ENCODE assay signal across 10 cellular contexts in genomic region chr11:119222308-119222707, GRCh38. TPM values are rescaled to one million over a fixed set of nuclear protein-coding genes. Genes with fewer than 3 reads are reported as not detected.
DNase-seq lines count a peak whose midpoint lies in the region; ATAC-seq and TF ChIP-seq lines count a peak whose summit lies in the region.
"Had no signal": no experiment of that assay in that cellular context is flagged by ENCODE, and none has a peak within 500 bp of the region (broad histone marks: within the 10 kb centered on the region; RNA-seq: fewer than 3 reads in every experiment).

No MANE protein-coding gene starts in this region.

- H4K20me1 ChIP-seq in PC-3 (ENCODE audit: low read length), result no peaks in the 10 kb centered on the region
- H4K20me1 ChIP-seq in MM.1S (ENCODE audit: insufficient read depth, low read length), result no peaks in the 10 kb centered on the region

- CTCF ChIA-PET in activated CD4-positive, alpha-beta T cell treated with anti-CD3 and anti-CD28 coated beads for 36 hours (lab: Charles Lee), result interaction anchor here (0.5 to 1.5 kb wide), 12 partner anchors 10 to 401 kb away, joined by 3 to 6 read pairs (median 4); no protein-coding TSS in a partner anchor
- CTCF ChIA-PET in PC-3 (lab: Charles Lee), result no interaction called here

- peak overlapping the region; percentile 25 for H2AFZ ChIP-seq in PC-3 (ENCODE audit: low read length)
- H2AFZ ChIP-seq in MM.1S (ENCODE audit: low read length), result no peak overlapping the region

- no peak overlapping the region for H3K27ac ChIP-seq in PC-3 (ENCODE audit: low read length)
- peak overlapping the region in 3 of 4 donors; percentile 15 to 60 (median 36) for H3K27ac ChIP-seq in sigmoid colon
- H3K27ac ChIP-seq in MM.1S (ENCODE audit: low read length), result no peak overlapping the region
- no peak overlapping the region for H3K27ac ChIP-seq in testis

- H3K9me2 ChIP-seq in PC-3 (replicated peaks; ENCODE audit: low read length) (no peaks in the 10 kb centered on the region), MM.1S (replicated peaks; ENCODE audit: insufficient read depth, low read length) (no peaks in the 10 kb centered on the region)

- H3F3A ChIP-seq in PC-3 (ENCODE audit: low read length, unreplicated experiment), result no peaks in the 10 kb centered on the region
- H3F3A ChIP-seq in MM.1S (ENCODE audit: insufficient read depth, low read length), result 0 out of 2 replicates have a peak, but pooled peaks cover 4% of the 10 kb centered on the region

- peaks cover 26% of the 10 kb centered on the region for H3K4me1 ChIP-seq in PC-3 (ENCODE audit: insufficient read depth, low read length)
- peaks cover 0 to 15% (median 13%) of the 10 kb centered on the region in 4 donors for H3K4me1 ChIP-seq in sigmoid colon
- no peaks in the 10 kb centered on the region for H3K4me1 ChIP-seq in MM.1S (ENCODE audit: low read length)
- H3K4me1 ChIP-seq in testis, result no peaks in the 10 kb centered on the region

- POLR2A ChIA-PET in activated CD4-positive, alpha-beta T cell treated with anti-CD3 and anti-CD28 coated beads for 36 hours (lab: Charles Lee), result no interaction called here
- POLR2A ChIA-PET in PC-3 (lab: Charles Lee; ENCODE audit: unreplicated experiment), result no interaction called here

- peaks cover 65% of the 10 kb centered on the region for H3K4me1 Mint-ChIP-seq in activated CD4-positive, alpha-beta T cell treated with anti-CD3 and anti-CD28 coated beads for 36 hours

- WGBS in sigmoid colon, 2 donors, result 8 to 24% methylated on average over 2 of the region's 2 CpGs
- WGBS in testis, 2 donors, result 18 to 30% methylated on average over 2 of the region's 2 CpGs

- DNase-seq in activated CD4-positive, alpha-beta T cell treated with anti-CD3 and anti-CD28 coated beads for 36 hours, result no peak
- DNase-seq in activated CD4-positive, alpha-beta T cell treated with anti-CD3 and anti-CD28 coated beads for 48 hours, result no peak
- DNase-seq in PC-3, result peak; percentile 28
- peak; percentile 29 for DNase-seq in fibroblast of the conjunctiva (ENCODE audit: low read depth)
- no peak for DNase-seq in sigmoid colon
- no peak for DNase-seq in MM.1S
- no peak for DNase-seq in testis

- no peaks in the 10 kb centered on the region for H3K27me3 Mint-ChIP-seq in activated CD4-positive, alpha-beta T cell treated with anti-CD3 and anti-CD28 coated beads for 36 hours

- H3K36me3 ChIP-seq in PC-3 (ENCODE audit: low read depth, low read length) (no peaks in the 10 kb centered on the region), sigmoid colon (no peaks in the 10 kb centered on the region), MM.1S (replicated peaks; ENCODE audit: insufficient read depth, low read length) (no peaks in the 10 kb centered on the region), testis (ENCODE audit: low read depth, missing control alignments) (no peaks in the 10 kb centered on the region)

- H3K27me3 ChIP-seq in PC-3 (ENCODE audit: low read length) (no peaks in the 10 kb centered on the region), sigmoid colon (no peaks in the 10 kb centered on the region), MM.1S (replicated peaks; ENCODE audit: insufficient read depth, low read length) (no peaks in the 10 kb centered on the region), testis (no peaks in the 10 kb centered on the region)

- H3K79me2 ChIP-seq in PC-3 (ENCODE audit: low read length) (peaks cover 80% of the 10 kb centered on the region), MM.1S (ENCODE audit: low read length) (peaks cover 91% of the 10 kb centered on the region)

- peaks cover 12% of the 10 kb centered on the region for H3K36me3 Mint-ChIP-seq in activated CD4-positive, alpha-beta T cell treated with anti-CD3 and anti-CD28 coated beads for 36 hours (ENCODE audit: low read depth)

- TF ChIP-seq POLR2A in sigmoid colon (IDR thresholded peaks at IDR 0.05) (no peak), testis (IDR thresholded peaks at IDR 0.05) (no peak)

- H3K4me2 ChIP-seq in PC-3 (ENCODE audit: low read length), result no peak overlapping the region
- no peak overlapping the region for H3K4me2 ChIP-seq in MM.1S (ENCODE audit: low read depth, low read length)

- TF ChIP-seq CTCF in PC-3 (conservative IDR thresholded peaks at IDR 0.05; ENCODE audit: low read depth, low read length), result no peak
- no peak for TF ChIP-seq CTCF in sigmoid colon (IDR thresholded peaks at IDR 0.05)
- TF ChIP-seq CTCF in MM.1S (IDR thresholded peaks at IDR 0.05; ENCODE audit: low read length), result no peak
- no peak for TF ChIP-seq CTCF in testis (IDR thresholded peaks at IDR 0.05)

- no peak for TF ChIP-seq EP300 in sigmoid colon (IDR thresholded peaks at IDR 0.05)

- peak overlapping the region; percentile 28 for H3K27ac Mint-ChIP-seq in activated CD4-positive, alpha-beta T cell treated with anti-CD3 and anti-CD28 coated beads for 36 hours

- H3K9me3 ChIP-seq in PC-3 (ENCODE audit: low read length) (no peaks in the 10 kb centered on the region), sigmoid colon (no peaks in the 10 kb centered on the region), MM.1S (replicated peaks; ENCODE audit: insufficient read depth, low read length) (no peaks in the 10 kb centered on the region), testis (no peaks in the 10 kb centered on the region)

- no TSS peak for BruUV-seq in PC-3 (replicated peaks; lab: Mats Ljungman, UMichigan)

- H3K9ac ChIP-seq in PC-3 (ENCODE audit: low read length), result no peak overlapping the region
- H3K9ac ChIP-seq in MM.1S (ENCODE audit: low read length), result no peak overlapping the region

- no peak for ATAC-seq in activated CD4-positive, alpha-beta T cell treated with anti-CD3 and anti-CD28 coated beads for 36 hours
- ATAC-seq in PC-3 (no peak), GM21390 (IDR thresholded peaks at IDR 0.05; ENCODE audit: unreplicated experiment) (no peak)

- intact Hi-C loops in activated CD4-positive, alpha-beta T cell treated with anti-CD3 and anti-CD28 coated beads for 36 hours (cut with DNase I, micrococcal nuclease), result no loop called here
- intact Hi-C loops in PC-3 (cut with micrococcal nuclease), result no loop called here
- intact Hi-C loops in sigmoid colon (cut with DNase I), result no loop called here
- intact Hi-C loops in testis (cut with DNase I; ENCODE audit: low total_unique reads), result no loop called here

- no peak overlapping the region for H3K4me3 ChIP-seq in PC-3 (ENCODE audit: low read length)
- H3K4me3 ChIP-seq in sigmoid colon, result no peak overlapping the region
- H3K4me3 ChIP-seq in MM.1S (ENCODE audit: low read length), result no peak overlapping the region
- no peak overlapping the region for H3K4me3 ChIP-seq in testis

- no peak overlapping the region for H3K4me3 Mint-ChIP-seq in activated CD4-positive, alpha-beta T cell treated with anti-CD3 and anti-CD28 coated beads for 36 hours

- H3K9me3 Mint-ChIP-seq in activated CD4-positive, alpha-beta T cell treated with anti-CD3 and anti-CD28 coated beads for 36 hours (ENCODE audit: low read depth), result no peaks in the 10 kb centered on the region

RNA-seq across cellular contexts. Expression of gene CBL, which starts 16.2 kb away (rescaled TPM):
- total RNA-seq in activated CD4-positive, alpha-beta T cell treated with anti-CD3 and anti-CD28 coated beads for 36 hours, result 10 to 100 TPM; 29.3 to 33.2 TPM
- total RNA-seq in PC-3 (2014; rRNA removed) (11.4 and 15.3 TPM in 2 replicates), sigmoid colon (10 to 100 TPM; 11.8 to 17.7 (median 13.1) TPM), testis (10 to 100 TPM; 59.3 to 65.7 TPM)
- polyA plus RNA-seq in sigmoid colon (1 to 10 TPM; 1.8 to 8.6 (median 3.7) TPM), testis (ENCODE audit: insufficient read depth, low read depth, low replicate concordance) (58.5 TPM)

RNA-seq across cellular contexts. Expression of gene NHERF4, which starts 37.0 kb away (rescaled TPM):
- total RNA-seq in activated CD4-positive, alpha-beta T cell treated with anti-CD3 and anti-CD28 coated beads for 36 hours, result under 1 TPM in 1 of 2 experiments, not detected in 1; 0.21 TPM
- total RNA-seq in PC-3 (2014; rRNA removed) (0.87 TPM in 1 of 2 replicates, not detected in the other), sigmoid colon (1 to 10 TPM in 1 of 4 donors, not detected in 3; 1.8 TPM), testis (under 1 TPM in 1 of 2 donors, not detected in 1; 0.94 TPM)
- polyA plus RNA-seq in sigmoid colon (10 to 100 TPM; 25.8 to 48.1 (median 37.7) TPM), testis (ENCODE audit: insufficient read depth, low read depth, low replicate concordance) (1.0 TPM)
- total RNA-seq: H1, mononuclear cell had no signal

RNA-seq across cellular contexts. Expression of gene NLRX1, which starts 53.8 kb away (rescaled TPM):
- total RNA-seq in activated CD4-positive, alpha-beta T cell treated with anti-CD3 and anti-CD28 coated beads for 36 hours, result 10 to 100 TPM; 18.2 to 25.0 TPM
- total RNA-seq in PC-3 (2014; rRNA removed) (16.8 and 17.2 TPM in 2 replicates), sigmoid colon (10 to 100 TPM; 10.7 to 21.9 (median 12.6) TPM), testis (10 to 100 TPM; 16.2 to 21.4 TPM)
- polyA plus RNA-seq in sigmoid colon (1 to 10 TPM; 3.9 to 9.3 (median 4.2) TPM), testis (ENCODE audit: insufficient read depth, low read depth, low replicate concordance) (9.4 TPM)

Comparison
In these comparisons a context has a peak if more than half of its experiments do, and no peak if none do; other contexts are left out.
1. DNase-seq: peak in PC-3 (single experiment) and fibroblast of the conjunctiva (single experiment); none in activated CD4-positive, alpha-beta T cell treated with anti-CD3 and anti-CD28 coated beads for 36 hours (single experiment), activated CD4-positive, alpha-beta T cell treated with anti-CD3 and anti-CD28 coated beads for 48 hours (single experiment), sigmoid colon (single experiment), MM.1S (single experiment) and testis (single experiment).
2. H3K27ac ChIP-seq: peak in sigmoid colon (3 of 4); none in PC-3 (single experiment), MM.1S (single experiment) and testis (0 of 2).